1 cellular context compared by ENCODE assay signal in the genomic region with DNA sequence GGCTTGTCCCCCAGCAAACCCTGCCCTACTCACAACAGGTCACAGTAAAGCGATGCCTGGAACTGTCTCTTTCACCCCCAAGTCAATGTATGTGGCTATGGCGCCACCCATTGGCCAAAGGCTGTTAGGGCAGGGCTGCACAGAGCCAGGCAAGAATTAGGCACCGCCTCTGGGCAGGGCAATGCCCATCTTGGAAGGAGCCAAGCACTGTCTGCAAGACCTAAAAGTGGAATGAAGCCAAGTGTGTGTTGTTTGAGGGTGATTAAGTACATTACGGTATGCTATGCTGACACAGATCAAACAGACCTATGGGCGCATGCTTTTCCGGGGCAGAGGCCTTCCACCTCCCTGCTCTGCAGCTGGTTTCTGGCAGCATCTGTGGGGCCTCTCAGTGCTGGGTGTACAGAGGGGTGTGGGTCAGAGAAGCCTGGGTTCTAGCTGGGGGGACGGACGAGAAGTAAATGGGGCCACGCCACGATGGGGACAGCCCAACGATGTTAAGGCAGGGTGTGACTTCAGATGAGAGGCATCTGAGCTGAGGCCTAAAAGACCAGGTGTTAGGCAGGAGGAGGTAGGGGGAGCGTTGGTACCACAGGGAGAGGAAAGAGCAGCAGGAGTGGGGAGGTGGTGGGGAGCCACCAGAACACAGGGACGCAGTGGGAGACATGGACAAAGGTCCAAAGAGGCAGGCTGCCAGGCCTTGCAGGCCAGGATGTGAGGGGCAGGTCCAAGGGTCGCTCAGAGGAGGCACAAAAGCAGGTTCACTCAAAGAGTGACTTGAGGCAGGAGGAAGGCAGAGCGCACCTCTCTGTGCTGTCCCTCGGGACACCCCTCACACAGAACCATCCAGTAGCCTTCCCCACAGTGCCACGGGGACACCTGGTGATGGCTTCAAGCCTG.
TF ChIP-seq lines count a peak whose summit lies in the region.

No MANE protein-coding gene starts in this region.

TF ChIP-seq in K562, 482 proteins besides CTCF, POLR2A, EP300 and RAD21 (continued from another document and continues in another):
- TF ChIP-seq, protein P1, sequence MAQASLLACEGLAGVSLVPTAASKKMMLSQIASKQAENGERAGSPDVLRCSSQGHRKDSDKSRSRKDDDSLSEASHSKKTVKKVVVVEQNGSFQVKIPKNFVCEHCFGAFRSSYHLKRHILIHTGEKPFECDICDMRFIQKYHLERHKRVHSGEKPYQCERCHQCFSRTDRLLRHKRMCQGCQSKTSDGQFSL (CRISPR knock-in tag; IDR thresholded peaks at IDR 0.05) = 0 out of 2 replicates have a peak, but pooled peaks have one; percentile 50
- TF ChIP-seq, protein P1 (tag; IDR thresholded peaks at IDR 0.05) = no peak
- TF ChIP-seq TCF7L2 (IDR thresholded peaks at IDR 0.05; ENCODE audit: low read depth, low read length) = no peak; the same call in 1 of the 2 replicates
- TF ChIP-seq ZFP1 (CRISPR knock-in tag; IDR thresholded peaks at IDR 0.05) = no peak
- TF ChIP-seq, protein P2, sequence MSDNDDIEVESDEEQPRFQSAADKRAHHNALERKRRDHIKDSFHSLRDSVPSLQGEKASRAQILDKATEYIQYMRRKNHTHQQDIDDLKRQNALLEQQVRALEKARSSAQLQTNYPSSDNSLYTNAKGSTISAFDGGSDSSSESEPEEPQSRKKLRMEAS (CRISPR knock-in tag; IDR thresholded peaks at IDR 0.05) = no peak
- peak; percentile 96 for TF ChIP-seq ARID2 (IDR thresholded peaks at IDR 0.05)
- no peak for TF ChIP-seq ETS1 (conservative IDR thresholded peaks at IDR 0.05; ENCODE audit: control insufficient read depth, low read depth, low read length)
- TF ChIP-seq SAP30 (IDR thresholded peaks at IDR 0.05; ENCODE audit: borderline replicate concordance, insufficient read depth, low read depth, low read length, poor library complexity, severe bottlenecking) = no peak
- TF ChIP-seq ZFP36 (IDR thresholded peaks at IDR 0.05; ENCODE audit: low read depth, low read length, partially characterized antibody) = peak; percentile 34
- no peak for TF ChIP-seq MYBL2 (IDR thresholded peaks at IDR 0.05; ENCODE audit: low read depth)
- TF ChIP-seq MYBL2 (CRISPR knock-in tag; IDR thresholded peaks at IDR 0.05; ENCODE audit: borderline replicate concordance) = no peak
- TF ChIP-seq STAT5A (IDR thresholded peaks at IDR 0.05; ENCODE audit: borderline replicate concordance, low read length) = no peak
- no peak for TF ChIP-seq ZNF217 (CRISPR knock-in tag; IDR thresholded peaks at IDR 0.05)
- TF ChIP-seq ZNF212 (CRISPR knock-in tag; IDR thresholded peaks at IDR 0.05) = no peak
- peak; percentile 48; the same call in 1 of the 2 replicates for TF ChIP-seq BHLHE40 (IDR thresholded peaks at IDR 0.05; ENCODE audit: low read length)
- no peak for TF ChIP-seq MCM7 (IDR thresholded peaks at IDR 0.05)
- TF ChIP-seq MTA2 (IDR thresholded peaks at IDR 0.05; ENCODE audit: low read depth) = no peak
- no peak for TF ChIP-seq ZBTB17 (CRISPR knock-in tag; IDR thresholded peaks at IDR 0.05)
- no peak for TF ChIP-seq PML (IDR thresholded peaks at IDR 0.05; ENCODE audit: low read length)
- no peak for TF ChIP-seq NFIC (IDR thresholded peaks at IDR 0.05)
- no peak for TF ChIP-seq HDAC1 (IDR thresholded peaks at IDR 0.05)
- TF ChIP-seq, protein P3, sequence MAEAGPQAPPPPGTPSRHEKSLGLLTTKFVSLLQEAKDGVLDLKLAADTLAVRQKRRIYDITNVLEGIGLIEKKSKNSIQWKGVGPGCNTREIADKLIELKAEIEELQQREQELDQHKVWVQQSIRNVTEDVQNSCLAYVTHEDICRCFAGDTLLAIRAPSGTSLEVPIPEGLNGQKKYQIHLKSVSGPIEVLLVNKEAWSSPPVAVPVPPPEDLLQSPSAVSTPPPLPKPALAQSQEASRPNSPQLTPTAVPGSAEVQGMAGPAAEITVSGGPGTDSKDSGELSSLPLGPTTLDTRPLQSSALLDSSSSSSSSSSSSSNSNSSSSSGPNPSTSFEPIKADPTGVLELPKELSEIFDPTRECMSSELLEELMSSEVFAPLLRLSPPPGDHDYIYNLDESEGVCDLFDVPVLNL (CRISPR knock-in tag; IDR thresholded peaks at IDR 0.05; ENCODE audit: low read depth) = no peak
- TF ChIP-seq STAG1 (CRISPR knock-in tag; IDR thresholded peaks at IDR 0.05; ENCODE audit: borderline replicate concordance) = peak; percentile 99
- TF ChIP-seq HDGF (IDR thresholded peaks at IDR 0.05) = peak; percentile 70; the same call in 1 of the 2 replicates
- TF ChIP-seq ZNF311 (CRISPR knock-in tag; IDR thresholded peaks at IDR 0.05) = no peak
- TF ChIP-seq, protein P4, sequence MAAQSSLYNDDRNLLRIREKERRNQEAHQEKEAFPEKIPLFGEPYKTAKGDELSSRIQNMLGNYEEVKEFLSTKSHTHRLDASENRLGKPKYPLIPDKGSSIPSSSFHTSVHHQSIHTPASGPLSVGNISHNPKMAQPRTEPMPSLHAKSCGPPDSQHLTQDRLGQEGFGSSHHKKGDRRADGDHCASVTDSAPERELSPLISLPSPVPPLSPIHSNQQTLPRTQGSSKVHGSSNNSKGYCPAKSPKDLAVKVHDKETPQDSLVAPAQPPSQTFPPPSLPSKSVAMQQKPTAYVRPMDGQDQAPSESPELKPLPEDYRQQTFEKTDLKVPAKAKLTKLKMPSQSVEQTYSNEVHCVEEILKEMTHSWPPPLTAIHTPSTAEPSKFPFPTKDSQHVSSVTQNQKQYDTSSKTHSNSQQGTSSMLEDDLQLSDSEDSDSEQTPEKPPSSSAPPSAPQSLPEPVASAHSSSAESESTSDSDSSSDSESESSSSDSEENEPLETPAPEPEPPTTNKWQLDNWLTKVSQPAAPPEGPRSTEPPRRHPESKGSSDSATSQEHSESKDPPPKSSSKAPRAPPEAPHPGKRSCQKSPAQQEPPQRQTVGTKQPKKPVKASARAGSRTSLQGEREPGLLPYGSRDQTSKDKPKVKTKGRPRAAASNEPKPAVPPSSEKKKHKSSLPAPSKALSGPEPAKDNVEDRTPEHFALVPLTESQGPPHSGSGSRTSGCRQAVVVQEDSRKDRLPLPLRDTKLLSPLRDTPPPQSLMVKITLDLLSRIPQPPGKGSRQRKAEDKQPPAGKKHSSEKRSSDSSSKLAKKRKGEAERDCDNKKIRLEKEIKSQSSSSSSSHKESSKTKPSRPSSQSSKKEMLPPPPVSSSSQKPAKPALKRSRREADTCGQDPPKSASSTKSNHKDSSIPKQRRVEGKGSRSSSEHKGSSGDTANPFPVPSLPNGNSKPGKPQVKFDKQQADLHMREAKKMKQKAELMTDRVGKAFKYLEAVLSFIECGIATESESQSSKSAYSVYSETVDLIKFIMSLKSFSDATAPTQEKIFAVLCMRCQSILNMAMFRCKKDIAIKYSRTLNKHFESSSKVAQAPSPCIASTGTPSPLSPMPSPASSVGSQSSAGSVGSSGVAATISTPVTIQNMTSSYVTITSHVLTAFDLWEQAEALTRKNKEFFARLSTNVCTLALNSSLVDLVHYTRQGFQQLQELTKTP (IDR thresholded peaks at IDR 0.05; ENCODE audit: low read depth in 1 of 2, partially characterized antibody in 2 of 2) = no peak
- no peak for TF ChIP-seq COPS2 (conservative IDR thresholded peaks at IDR 0.05)
- no peak for TF ChIP-seq JUN (IDR thresholded peaks at IDR 0.05; ENCODE audit: borderline replicate concordance, low read depth, low read length)
- TF ChIP-seq JUN (CRISPR knock-in tag; IDR thresholded peaks at IDR 0.05; ENCODE audit: borderline replicate concordance) = 0 out of 2 replicates have a peak, but pooled peaks have one; percentile 66
- no peak for TF ChIP-seq FOXP1 (CRISPR knock-in tag; IDR thresholded peaks at IDR 0.05)
- TF ChIP-seq ARID1B (IDR thresholded peaks at IDR 0.05) = no peak
- no peak for TF ChIP-seq RBM22 (IDR thresholded peaks at IDR 0.05; ENCODE audit: low read depth, low read length, poor library complexity, severe bottlenecking)
- TF ChIP-seq ADNP (tag; IDR thresholded peaks at IDR 0.05) = no peak
- TF ChIP-seq ILF3 (IDR thresholded peaks at IDR 0.05; ENCODE audit: borderline replicate concordance) = no peak
- TF ChIP-seq SMARCC2 (IDR thresholded peaks at IDR 0.05; ENCODE audit: low read depth) = no peak
- no peak for TF ChIP-seq PHTF2 (CRISPR knock-in tag; IDR thresholded peaks at IDR 0.05)
- TF ChIP-seq, protein P5, sequence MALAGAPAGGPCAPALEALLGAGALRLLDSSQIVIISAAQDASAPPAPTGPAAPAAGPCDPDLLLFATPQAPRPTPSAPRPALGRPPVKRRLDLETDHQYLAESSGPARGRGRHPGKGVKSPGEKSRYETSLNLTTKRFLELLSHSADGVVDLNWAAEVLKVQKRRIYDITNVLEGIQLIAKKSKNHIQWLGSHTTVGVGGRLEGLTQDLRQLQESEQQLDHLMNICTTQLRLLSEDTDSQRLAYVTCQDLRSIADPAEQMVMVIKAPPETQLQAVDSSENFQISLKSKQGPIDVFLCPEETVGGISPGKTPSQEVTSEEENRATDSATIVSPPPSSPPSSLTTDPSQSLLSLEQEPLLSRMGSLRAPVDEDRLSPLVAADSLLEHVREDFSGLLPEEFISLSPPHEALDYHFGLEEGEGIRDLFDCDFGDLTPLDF (CRISPR knock-in tag; IDR thresholded peaks at IDR 0.05) = no peak
- TF ChIP-seq POLR2G (IDR thresholded peaks at IDR 0.05; ENCODE audit: low read depth, low read length) = no peak
- TF ChIP-seq, protein P6, sequence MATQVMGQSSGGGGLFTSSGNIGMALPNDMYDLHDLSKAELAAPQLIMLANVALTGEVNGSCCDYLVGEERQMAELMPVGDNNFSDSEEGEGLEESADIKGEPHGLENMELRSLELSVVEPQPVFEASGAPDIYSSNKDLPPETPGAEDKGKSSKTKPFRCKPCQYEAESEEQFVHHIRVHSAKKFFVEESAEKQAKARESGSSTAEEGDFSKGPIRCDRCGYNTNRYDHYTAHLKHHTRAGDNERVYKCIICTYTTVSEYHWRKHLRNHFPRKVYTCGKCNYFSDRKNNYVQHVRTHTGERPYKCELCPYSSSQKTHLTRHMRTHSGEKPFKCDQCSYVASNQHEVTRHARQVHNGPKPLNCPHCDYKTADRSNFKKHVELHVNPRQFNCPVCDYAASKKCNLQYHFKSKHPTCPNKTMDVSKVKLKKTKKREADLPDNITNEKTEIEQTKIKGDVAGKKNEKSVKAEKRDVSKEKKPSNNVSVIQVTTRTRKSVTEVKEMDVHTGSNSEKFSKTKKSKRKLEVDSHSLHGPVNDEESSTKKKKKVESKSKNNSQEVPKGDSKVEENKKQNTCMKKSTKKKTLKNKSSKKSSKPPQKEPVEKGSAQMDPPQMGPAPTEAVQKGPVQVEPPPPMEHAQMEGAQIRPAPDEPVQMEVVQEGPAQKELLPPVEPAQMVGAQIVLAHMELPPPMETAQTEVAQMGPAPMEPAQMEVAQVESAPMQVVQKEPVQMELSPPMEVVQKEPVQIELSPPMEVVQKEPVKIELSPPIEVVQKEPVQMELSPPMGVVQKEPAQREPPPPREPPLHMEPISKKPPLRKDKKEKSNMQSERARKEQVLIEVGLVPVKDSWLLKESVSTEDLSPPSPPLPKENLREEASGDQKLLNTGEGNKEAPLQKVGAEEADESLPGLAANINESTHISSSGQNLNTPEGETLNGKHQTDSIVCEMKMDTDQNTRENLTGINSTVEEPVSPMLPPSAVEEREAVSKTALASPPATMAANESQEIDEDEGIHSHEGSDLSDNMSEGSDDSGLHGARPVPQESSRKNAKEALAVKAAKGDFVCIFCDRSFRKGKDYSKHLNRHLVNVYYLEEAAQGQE (CRISPR knock-in tag; IDR thresholded peaks at IDR 0.05; ENCODE audit: low read depth) = 0 out of 2 replicates have a peak, but pooled peaks have one; percentile 44
- TF ChIP-seq, protein P7, sequence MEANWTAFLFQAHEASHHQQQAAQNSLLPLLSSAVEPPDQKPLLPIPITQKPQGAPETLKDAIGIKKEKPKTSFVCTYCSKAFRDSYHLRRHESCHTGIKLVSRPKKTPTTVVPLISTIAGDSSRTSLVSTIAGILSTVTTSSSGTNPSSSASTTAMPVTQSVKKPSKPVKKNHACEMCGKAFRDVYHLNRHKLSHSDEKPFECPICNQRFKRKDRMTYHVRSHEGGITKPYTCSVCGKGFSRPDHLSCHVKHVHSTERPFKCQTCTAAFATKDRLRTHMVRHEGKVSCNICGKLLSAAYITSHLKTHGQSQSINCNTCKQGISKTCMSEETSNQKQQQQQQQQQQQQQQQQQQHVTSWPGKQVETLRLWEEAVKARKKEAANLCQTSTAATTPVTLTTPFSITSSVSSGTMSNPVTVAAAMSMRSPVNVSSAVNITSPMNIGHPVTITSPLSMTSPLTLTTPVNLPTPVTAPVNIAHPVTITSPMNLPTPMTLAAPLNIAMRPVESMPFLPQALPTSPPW (CRISPR knock-in tag; IDR thresholded peaks at IDR 0.05) = peak; percentile 22; the same call in 1 of the 2 replicates
- no peak for TF ChIP-seq ZC3H8 (IDR thresholded peaks at IDR 0.05)
- TF ChIP-seq ZNF165 (CRISPR knock-in tag; IDR thresholded peaks at IDR 0.05; ENCODE audit: borderline replicate concordance) = no peak
- TF ChIP-seq SNRNP70 (optimal IDR thresholded peaks at IDR 0.05; ENCODE audit: low read depth, low read length) = no peak
- no peak for TF ChIP-seq ZNF174 (CRISPR knock-in tag; IDR thresholded peaks at IDR 0.05)
- TF ChIP-seq, protein P8, sequence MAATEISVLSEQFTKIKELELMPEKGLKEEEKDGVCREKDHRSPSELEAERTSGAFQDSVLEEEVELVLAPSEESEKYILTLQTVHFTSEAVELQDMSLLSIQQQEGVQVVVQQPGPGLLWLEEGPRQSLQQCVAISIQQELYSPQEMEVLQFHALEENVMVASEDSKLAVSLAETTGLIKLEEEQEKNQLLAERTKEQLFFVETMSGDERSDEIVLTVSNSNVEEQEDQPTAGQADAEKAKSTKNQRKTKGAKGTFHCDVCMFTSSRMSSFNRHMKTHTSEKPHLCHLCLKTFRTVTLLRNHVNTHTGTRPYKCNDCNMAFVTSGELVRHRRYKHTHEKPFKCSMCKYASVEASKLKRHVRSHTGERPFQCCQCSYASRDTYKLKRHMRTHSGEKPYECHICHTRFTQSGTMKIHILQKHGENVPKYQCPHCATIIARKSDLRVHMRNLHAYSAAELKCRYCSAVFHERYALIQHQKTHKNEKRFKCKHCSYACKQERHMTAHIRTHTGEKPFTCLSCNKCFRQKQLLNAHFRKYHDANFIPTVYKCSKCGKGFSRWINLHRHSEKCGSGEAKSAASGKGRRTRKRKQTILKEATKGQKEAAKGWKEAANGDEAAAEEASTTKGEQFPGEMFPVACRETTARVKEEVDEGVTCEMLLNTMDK (IDR thresholded peaks at IDR 0.05; ENCODE audit: borderline replicate concordance, insufficient read depth, low read depth, low read length, poor library complexity, severe bottlenecking) = peak; percentile 28
- TF ChIP-seq TBP (optimal IDR thresholded peaks at IDR 0.05; ENCODE audit: low read depth, low read length) = peak; percentile 26
- TF ChIP-seq RBM17 (IDR thresholded peaks at IDR 0.05; ENCODE audit: borderline replicate concordance, low read depth, low read length) = no peak
- TF ChIP-seq ZNF589 (CRISPR knock-in tag; IDR thresholded peaks at IDR 0.05; ENCODE audit: low read depth) = no peak
- TF ChIP-seq NCOA2 (IDR thresholded peaks at IDR 0.05; ENCODE audit: partially characterized antibody in 2 of 2) = no peak
- TF ChIP-seq ZKSCAN8 (CRISPR knock-in tag; IDR thresholded peaks at IDR 0.05) = no peak
